Comparison of ENCODE assay signal across 18 cellular contexts in the genomic region with DNA sequence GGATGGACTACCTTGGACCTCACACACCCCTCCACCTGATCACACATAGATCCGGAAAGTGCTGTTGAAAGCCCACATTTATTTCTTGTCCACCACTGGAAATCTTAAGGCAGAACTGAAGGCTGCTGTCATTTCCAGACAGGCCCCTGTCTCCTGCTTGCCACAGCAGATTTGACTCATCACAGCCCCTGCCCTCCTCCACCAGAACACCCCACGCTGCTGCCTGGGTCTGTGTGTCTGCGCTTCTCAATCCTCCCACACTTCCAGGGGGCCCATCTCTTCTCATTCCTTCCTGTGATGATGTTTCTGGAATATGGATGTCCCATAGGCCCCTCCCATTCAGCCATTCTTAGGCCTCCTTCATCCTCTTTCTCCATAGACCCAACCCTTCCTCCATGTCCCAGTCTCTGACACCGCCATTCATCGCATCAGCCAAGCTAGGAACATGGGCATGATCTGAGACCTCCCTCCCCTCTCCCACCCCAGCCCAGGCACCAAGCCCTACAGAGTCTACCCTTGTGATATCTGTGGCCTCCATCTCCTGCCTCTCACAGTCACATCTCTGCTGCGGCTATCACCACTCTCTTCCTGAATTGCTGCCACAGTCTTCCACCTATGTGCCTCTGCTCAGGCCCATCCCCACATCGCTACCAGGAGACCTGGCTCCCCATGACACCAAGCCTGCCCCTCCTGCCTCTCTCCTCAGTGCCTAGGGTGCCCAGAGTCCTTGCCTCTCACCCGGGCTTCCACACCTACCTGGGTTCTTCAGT.
DNase-seq lines count a peak whose midpoint lies in the region; ATAC-seq and TF ChIP-seq lines count a peak whose summit lies in the region.
"Had no signal": no experiment of that assay in that cellular context is flagged by ENCODE, and none has a peak within 500 bp of the region (broad histone marks: within the 10 kb centered on the region; RNA-seq: fewer than 3 reads in every experiment).

No MANE protein-coding gene starts in this region.

- H3K18ac ChIP-seq in neuronal stem cell (ENCODE audit: low read length), result peak overlapping the region; percentile 63

- no peaks in the 10 kb centered on the region for H3K9me3 ChIP-seq in RWPE2 (ENCODE audit: severe bottlenecking)
- H3K9me3 ChIP-seq in neuronal stem cell (replicated peaks in 1 of 2; ENCODE audit: control insufficient read depth in 2 of 2, insufficient read depth in 1 of 2, low read depth in 1 of 2, low read length in 2 of 2), result no peaks in the 10 kb centered on the region
- no peaks in the 10 kb centered on the region for H3K9me3 ChIP-seq in adrenal gland (replicated peaks in 1 of 3)
- H3K9me3 ChIP-seq: MG63, Peyer's patch had no signal

- H2BK120ac ChIP-seq in neuronal stem cell (ENCODE audit: low read depth, low read length), result no peak overlapping the region

- no peak for TF ChIP-seq POLR2A in adrenal gland (IDR thresholded peaks at IDR 0.05)

- H3K4me1 ChIP-seq in RWPE2 (ENCODE audit: insufficient read depth, poor library complexity, severe bottlenecking) (peaks cover 82% of the 10 kb centered on the region), neuronal stem cell (ENCODE audit: control insufficient read depth in 2 of 2, insufficient read depth in 1 of 2, low read depth in 1 of 2, low read length in 2 of 2) (peaks cover 14 to 16% of the 10 kb centered on the region in 2 donors), adrenal gland (replicated peaks in 1 of 2) (peaks cover 0 to 8% of the 10 kb centered on the region in 2 donors)

- no peak overlapping the region for H3K27ac Mint-ChIP-seq in activated CD4-positive, alpha-beta T cell treated with anti-CD3 and anti-CD28 coated beads for 36 hours
- H3K27ac Mint-ChIP-seq in endothelial cell (ENCODE audit: unreplicated experiment), result peak overlapping the region; percentile 5
- no peak overlapping the region for H3K27ac Mint-ChIP-seq in stimulated activated naive B cell treated with anti-CD40 and anti-IgM and Interleukin-4, amounts not matched to agents 10 μg/mL and 1 μg/mL and 100 μg/mL, for 72 hours

- H3K36me3 ChIP-seq in RWPE2 (ENCODE audit: low read depth) (peaks cover 100% of the 10 kb centered on the region), neuronal stem cell (replicated peaks in 1 of 2; ENCODE audit: control insufficient read depth in 2 of 2, insufficient read depth in 2 of 2, low read length in 2 of 2) (no peaks in the 10 kb centered on the region), adrenal gland (replicated peaks in 1 of 2) (no peaks in the 10 kb centered on the region)
- H3K36me3 ChIP-seq: BLaER1 treated with 17β-estradiol and CSF1 and Interleukin-3, amounts not matched to agents 10 nM and 100 nM; MG63; Peyer's patch had no signal

- H3K4me3 Mint-ChIP-seq in activated CD4-positive, alpha-beta T cell treated with anti-CD3 and anti-CD28 coated beads for 36 hours, result no peak overlapping the region
- no peak overlapping the region for H3K4me3 Mint-ChIP-seq in endothelial cell (ENCODE audit: unreplicated experiment)
- no peak overlapping the region for H3K4me3 Mint-ChIP-seq in stimulated activated naive B cell treated with anti-CD40 and anti-IgM and Interleukin-4, amounts not matched to agents 10 μg/mL and 1 μg/mL and 100 μg/mL, for 72 hours

- no peak overlapping the region for H2AFZ ChIP-seq in neuronal stem cell (ENCODE audit: low read length)

- POLR2A ChIA-PET in activated CD4-positive, alpha-beta T cell treated with anti-CD3 and anti-CD28 coated beads for 36 hours (lab: Charles Lee), result interaction anchor here (0.6 kb wide), 1 partner anchor 10 kb away, joined by 3 read pairs; no protein-coding TSS in a partner anchor

- H3K9me3 Mint-ChIP-seq in activated CD4-positive, alpha-beta T cell treated with anti-CD3 and anti-CD28 coated beads for 36 hours (ENCODE audit: low read depth), result no peaks in the 10 kb centered on the region
- no peaks in the 10 kb centered on the region for H3K9me3 Mint-ChIP-seq in endothelial cell (ENCODE audit: unreplicated experiment)
- peaks cover 0 to 2% of the 10 kb centered on the region in 2 donors for H3K9me3 Mint-ChIP-seq in stimulated activated naive B cell treated with anti-CD40 and anti-IgM and Interleukin-4, amounts not matched to agents 10 μg/mL and 1 μg/mL and 100 μg/mL, for 72 hours

- H3K4me2 ChIP-seq in neuronal stem cell (ENCODE audit: insufficient read depth, low read length, poor library complexity, severe bottlenecking), result no peak overlapping the region
- H3K4me2 ChIP-seq: BLaER1 treated with 17β-estradiol and CSF1 and Interleukin-3, amounts not matched to agents 10 nM and 100 nM; KMS-11 had no signal

- peak overlapping the region; percentile 18 for H2BK5ac ChIP-seq in neuronal stem cell (ENCODE audit: low read length)

- H3K27ac ChIP-seq in RWPE2 (ENCODE audit: poor library complexity, severe bottlenecking) (peak overlapping the region; percentile 100), neuronal stem cell (replicated peaks; ENCODE audit: low read length) (no peak overlapping the region), adrenal gland (no peak overlapping the region)
- H3K27ac ChIP-seq: 22Rv1; BLaER1 treated with 17β-estradiol and CSF1 and Interleukin-3, amounts not matched to agents 10 nM and 100 nM; KMS-11; Peyer's patch had no signal

- no peak for DNase-seq in activated CD4-positive, alpha-beta T cell treated with anti-CD3 and anti-CD28 coated beads for 36 hours
- no peak for DNase-seq in activated CD4-positive, alpha-beta T cell treated with anti-CD3 and anti-CD28 coated beads for 4 hours
- DNase-seq in RWPE2 (ENCODE audit: low spot score) (no peak), endothelial cell (ENCODE audit: low spot score) (no peak), neuronal stem cell (ENCODE audit: low spot score) (no peak), SHP77 (lab: John Stamatoyannopoulos, UW) (no peak), adrenal gland (no peak)
- no peak for DNase-seq in stimulated activated naive B cell treated with anti-CD40 and anti-IgM and Interleukin-4, amounts not matched to agents 10 μg/mL and 1 μg/mL and 100 μg/mL, for 72 hours
- DNase-seq: MG63, NCI-H1092 treated with DMSO at 0.1 percent for 48 hours, NCI-H1694, NCI-H2107, NCI-H226, NCI-H526 treated with DMSO at 0.1 percent for 48 hours, Peyer's patch had no signal

- H4K8ac ChIP-seq in neuronal stem cell (ENCODE audit: low read depth, low read length), result no peak overlapping the region

- H3K27me3 Mint-ChIP-seq in activated CD4-positive, alpha-beta T cell treated with anti-CD3 and anti-CD28 coated beads for 36 hours, result no peaks in the 10 kb centered on the region
- peaks cover 15% of the 10 kb centered on the region for H3K27me3 Mint-ChIP-seq in endothelial cell (ENCODE audit: unreplicated experiment)
- H3K27me3 Mint-ChIP-seq in stimulated activated naive B cell treated with anti-CD40 and anti-IgM and Interleukin-4, amounts not matched to agents 10 μg/mL and 1 μg/mL and 100 μg/mL, for 72 hours, result no peaks in the 10 kb centered on the region

- no peak overlapping the region for H3K23ac ChIP-seq in neuronal stem cell (ENCODE audit: low read depth, low read length, poor library complexity)

- WGBS in neuronal stem cell (ENCODE audit: extremely low coverage in 2 of 2, insufficient read length in 2 of 2, insufficient replicate concordance in 1 of 2), 2 donors, result no CpG with 5 or more reads among the region's 8 CpGs
- 91 to 98% (median 94%) methylated on average over 8 of the region's 8 CpGs for WGBS in adrenal gland, 4 donors

- H2BK15ac ChIP-seq in neuronal stem cell (ENCODE audit: low read length), result no peak overlapping the region

- TF ChIP-seq CTCF in RWPE2 (IDR thresholded peaks at IDR 0.05; ENCODE audit: poor library complexity, severe bottlenecking), result no peak
- TF ChIP-seq CTCF in endothelial cell (IDR thresholded peaks at IDR 0.05; ENCODE audit: unreplicated experiment), result no peak
- no peak for TF ChIP-seq CTCF in adrenal gland (IDR thresholded peaks at IDR 0.05)

- peak; percentile 51 for ATAC-seq in activated CD4-positive, alpha-beta T cell treated with anti-CD3 and anti-CD28 coated beads for 36 hours
- peak; percentile 3 for ATAC-seq in RWPE2 (ENCODE audit: low read depth)
- ATAC-seq in stimulated activated naive B cell treated with anti-CD40 and anti-IgM and Interleukin-4, amounts not matched to agents 10 μg/mL and 1 μg/mL and 100 μg/mL, for 72 hours (replicated peaks), result no peak

- H3K27me3 ChIP-seq in RWPE2 (ENCODE audit: insufficient read depth, poor library complexity, severe bottlenecking) (no peaks in the 10 kb centered on the region), neuronal stem cell (ENCODE audit: control insufficient read depth in 3 of 3, insufficient read depth in 3 of 3, low read depth in 1 of 3, low read length in 3 of 3) (no peaks in the 10 kb centered on the region), adrenal gland (no peaks in the 10 kb centered on the region)
- H3K27me3 ChIP-seq: BLaER1 treated with 17β-estradiol and CSF1 and Interleukin-3, amounts not matched to agents 10 nM and 100 nM; MG63; Peyer's patch had no signal

- no peak overlapping the region for H3K14ac ChIP-seq in neuronal stem cell (ENCODE audit: low read length)

- CTCF ChIA-PET in activated CD4-positive, alpha-beta T cell treated with anti-CD3 and anti-CD28 coated beads for 36 hours (lab: Charles Lee), result interaction anchor here (0.5 to 0.7 kb wide), 3 partner anchors 11 to 275 kb away, joined by 3 to 4 read pairs (median 3); no protein-coding TSS in a partner anchor

- no peaks in the 10 kb centered on the region for H3K79me1 ChIP-seq in neuronal stem cell (ENCODE audit: low read depth, low read length)

- H3K4me1 Mint-ChIP-seq in activated CD4-positive, alpha-beta T cell treated with anti-CD3 and anti-CD28 coated beads for 36 hours, result peaks cover 19% of the 10 kb centered on the region
- H3K4me1 Mint-ChIP-seq in endothelial cell (ENCODE audit: unreplicated experiment), result peaks cover 18% of the 10 kb centered on the region
- peaks cover 18 to 24% of the 10 kb centered on the region in 2 donors for H3K4me1 Mint-ChIP-seq in stimulated activated naive B cell treated with anti-CD40 and anti-IgM and Interleukin-4, amounts not matched to agents 10 μg/mL and 1 μg/mL and 100 μg/mL, for 72 hours

- H2AK5ac ChIP-seq in neuronal stem cell (ENCODE audit: low read depth, low read length), result no peak overlapping the region

- peak overlapping the region; percentile 70 for H2BK12ac ChIP-seq in neuronal stem cell (ENCODE audit: low read length)

- no peak overlapping the region for H3K9ac ChIP-seq in neuronal stem cell (ENCODE audit: low read depth, low read length, poor library complexity)
- H3K9ac ChIP-seq: BLaER1 treated with 17β-estradiol and CSF1 and Interleukin-3, amounts not matched to agents 10 nM and 100 nM; KMS-11 had no signal

- intact Hi-C loops in activated CD4-positive, alpha-beta T cell treated with anti-CD3 and anti-CD28 coated beads for 36 hours (cut with DNase I, micrococcal nuclease), result no loop called here
- intact Hi-C loops in adrenal gland (cut with DNase I), result no loop called here

- H3K36me3 Mint-ChIP-seq in activated CD4-positive, alpha-beta T cell treated with anti-CD3 and anti-CD28 coated beads for 36 hours (ENCODE audit: low read depth), result no peaks in the 10 kb centered on the region
- peaks cover 3% of the 10 kb centered on the region for H3K36me3 Mint-ChIP-seq in endothelial cell (ENCODE audit: low read depth, unreplicated experiment)
- no peaks in the 10 kb centered on the region for H3K36me3 Mint-ChIP-seq in stimulated activated naive B cell treated with anti-CD40 and anti-IgM and Interleukin-4, amounts not matched to agents 10 μg/mL and 1 μg/mL and 100 μg/mL, for 72 hours

- H3K4me3 ChIP-seq in RWPE2 (ENCODE audit: severe bottlenecking), result no peak overlapping the region
- H3K4me3 ChIP-seq in neuronal stem cell (ENCODE audit: low read length in 2 of 2), result no peak overlapping the region
- H3K4me3 ChIP-seq in adrenal gland, result no peak overlapping the region
- H3K4me3 ChIP-seq: BLaER1 treated with 17β-estradiol and CSF1 and Interleukin-3, amounts not matched to agents 10 nM and 100 nM; MG63; Peyer's patch had no signal

- no peak overlapping the region for H3K4ac ChIP-seq in neuronal stem cell (ENCODE audit: low read length)

- no peak overlapping the region for H4K91ac ChIP-seq in neuronal stem cell (ENCODE audit: low read depth, low read length, poor library complexity)

Comparison
In these comparisons a context has a peak if more than half of its experiments do, and no peak if none do; other contexts are left out.
1. ATAC-seq: peak in activated CD4-positive, alpha-beta T cell treated with anti-CD3 and anti-CD28 coated beads for 36 hours (single experiment) and RWPE2 (single experiment); none in stimulated activated naive B cell treated with anti-CD40 and anti-IgM and Interleukin-4, amounts not matched to agents 10 μg/mL and 1 μg/mL and 100 μg/mL, for 72 hours (0 of 2).